In the genomic region with DNA sequence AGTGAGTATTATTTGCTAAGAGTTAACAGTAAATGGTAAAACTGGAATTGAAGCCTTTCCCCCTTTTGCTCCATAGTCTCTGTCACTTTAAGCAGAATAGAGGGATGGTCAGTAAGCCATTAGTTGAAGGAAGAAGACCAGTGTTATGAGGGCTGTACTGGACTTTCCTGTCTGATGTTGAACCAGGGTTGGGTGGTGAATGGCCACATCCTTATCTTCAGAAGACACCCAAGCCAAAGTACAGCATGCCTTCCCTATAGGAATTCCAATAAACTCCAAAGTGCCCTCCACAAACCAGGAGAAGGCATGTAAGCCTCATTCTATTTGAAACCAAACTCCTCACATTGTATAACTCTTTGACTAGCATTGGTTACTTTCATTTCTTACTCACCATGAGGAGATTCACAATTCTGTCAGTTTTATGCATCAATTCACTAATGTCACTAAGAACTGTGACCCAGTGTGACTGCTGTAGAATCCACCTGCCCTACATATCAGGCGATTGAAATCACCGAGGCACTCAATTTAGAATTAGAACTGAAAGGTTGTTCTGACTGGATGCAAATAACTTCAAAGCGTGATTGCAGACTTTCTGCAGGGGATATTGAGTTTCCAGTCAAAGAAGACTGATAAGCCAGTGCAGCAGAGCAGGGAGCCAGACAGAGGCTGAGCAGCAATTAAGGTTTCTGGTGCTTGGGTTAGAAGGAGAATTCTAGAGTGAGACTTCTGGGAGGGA, we compare ENCODE assay signal across 11 cellular contexts.
A peak's percentile ranks its signal among the peaks of the same experiment; 100 is the strongest.
DNase-seq lines count a peak whose midpoint lies in the region; ATAC-seq and TF ChIP-seq lines count a peak whose summit lies in the region.
"Had no signal": no experiment of that assay in that cellular context is flagged by ENCODE, and none has a peak within 500 bp of the region (broad histone marks: within the 10 kb centered on the region; RNA-seq: fewer than 3 reads in every experiment).

No MANE protein-coding gene starts in this region.

- no peak for TF ChIP-seq CTCF in mesothelial cell of epicardium (IDR thresholded peaks at IDR 0.05; ENCODE audit: unreplicated experiment)

- peaks cover 35% of the 10 kb centered on the region for H3K4me1 Mint-ChIP-seq in mesothelial cell of epicardium

- H3K36me3 Mint-ChIP-seq in mesothelial cell of epicardium, result no peaks in the 10 kb centered on the region

- no peak overlapping the region for H3K4me3 Mint-ChIP-seq in mesothelial cell of epicardium

- H3K27me3 Mint-ChIP-seq in mesothelial cell of epicardium (ENCODE audit: low read depth), result no peaks in the 10 kb centered on the region

- ATAC-seq in GM18870 (IDR thresholded peaks at IDR 0.05; ENCODE audit: unreplicated experiment) (peak; percentile 97), GM21723 (IDR thresholded peaks at IDR 0.05; ENCODE audit: unreplicated experiment) (peak; percentile 95), HG03280 (IDR thresholded peaks at IDR 0.05; ENCODE audit: unreplicated experiment) (peak; percentile 94)

- no peaks in the 10 kb centered on the region for H3K9me3 Mint-ChIP-seq in mesothelial cell of epicardium

- DNase-seq in mesothelial cell of epicardium (ENCODE audit: low spot score in 2 of 2, unreplicated experiment in 2 of 2), result no peak
- no peak for DNase-seq in glomerular visceral epithelial cell (ENCODE audit: extremely low spot score)
- no peak for DNase-seq in kidney tubule cell (ENCODE audit: low spot score)
- DNase-seq in DMS 273 treated with DMSO at 0.1 percent for 48 hours (lab: John Stamatoyannopoulos, UW), result no peak
- DNase-seq in amygdala (lab: John Stamatoyannopoulos, UW), result no peak
- DNase-seq: activated CD8-positive, alpha-beta memory T cell treated with anti-CD3 and anti-CD28 coated beads, Interleukin-2, amount 50 U/mL, for 48 hours; midbrain; SK-N-SH had no signal

- H3K27ac Mint-ChIP-seq in mesothelial cell of epicardium, result peak overlapping the region; percentile 45
